ENCODE assay signal across 2 cellular contexts in the genomic region with DNA sequence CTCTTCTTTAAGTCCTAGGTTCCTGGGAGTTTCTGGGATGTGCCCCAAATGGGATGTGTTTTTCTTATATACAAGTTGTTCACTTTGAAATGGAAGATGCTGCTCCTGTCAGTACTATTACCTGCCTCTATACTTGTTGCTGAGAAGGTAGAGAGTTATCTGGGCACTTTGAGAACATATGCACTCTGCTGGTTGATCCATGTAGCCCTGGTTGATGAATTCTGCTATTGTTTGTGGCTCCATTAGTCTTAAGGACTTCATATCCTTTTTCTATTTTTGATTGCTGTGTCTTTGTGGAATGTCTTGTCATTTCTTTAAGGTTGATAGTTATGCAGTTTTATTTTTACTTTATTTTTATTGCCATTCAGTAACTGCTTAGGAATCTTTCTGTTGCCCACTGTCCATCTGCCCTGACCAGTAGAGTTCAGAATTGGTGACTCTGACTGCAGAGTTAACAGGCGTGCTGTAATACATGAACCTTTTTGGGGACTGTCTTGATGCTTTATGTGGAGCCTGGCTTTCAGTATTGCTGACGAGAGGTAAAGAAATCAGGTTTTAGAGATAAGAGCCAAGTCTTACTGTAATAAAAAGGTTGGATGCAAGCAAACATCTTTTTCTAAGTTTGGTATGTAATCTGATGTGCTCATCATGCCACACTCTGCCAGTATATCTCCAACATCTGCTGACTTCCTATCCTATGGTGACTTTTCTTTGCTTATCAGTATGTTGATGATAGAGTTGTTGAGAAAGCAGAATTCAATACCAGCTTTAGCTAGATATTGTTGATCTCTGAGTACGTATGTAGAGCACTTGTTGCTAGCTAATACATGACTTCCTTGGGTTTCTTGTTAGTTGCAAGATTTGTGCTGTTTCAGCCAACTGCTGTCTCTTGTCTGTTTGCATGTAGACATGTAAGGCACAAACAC.
TF ChIP-seq lines count a peak whose summit lies in the region.

No MANE protein-coding gene starts in this region.

TF ChIP-seq in SK-N-SH, 30 proteins besides CTCF, POLR2A, EP300 and RAD21 (continued from another document):
- TF ChIP-seq RCOR1 (IDR thresholded peaks at IDR 0.05; ENCODE audit: low read length) (no peak), ELF1 (IDR thresholded peaks at IDR 0.05) (no peak), NFIC (IDR thresholded peaks at IDR 0.05; ENCODE audit: borderline replicate concordance) (no peak)
- TF ChIP-seq, protein P1, sequence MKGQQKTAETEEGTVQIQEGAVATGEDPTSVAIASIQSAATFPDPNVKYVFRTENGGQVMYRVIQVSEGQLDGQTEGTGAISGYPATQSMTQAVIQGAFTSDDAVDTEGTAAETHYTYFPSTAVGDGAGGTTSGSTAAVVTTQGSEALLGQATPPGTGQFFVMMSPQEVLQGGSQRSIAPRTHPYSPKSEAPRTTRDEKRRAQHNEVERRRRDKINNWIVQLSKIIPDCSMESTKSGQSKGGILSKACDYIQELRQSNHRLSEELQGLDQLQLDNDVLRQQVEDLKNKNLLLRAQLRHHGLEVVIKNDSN (IDR thresholded peaks at IDR 0.05; ENCODE audit: borderline replicate concordance, low read depth): no peak

TF ChIP-seq in SK-N-SH treated with all-trans-retinoic acid at 6 μM for 48 hours, 23 proteins besides CTCF, POLR2A, EP300 and RAD21 (continued from another document):
- TF ChIP-seq, protein P2, sequence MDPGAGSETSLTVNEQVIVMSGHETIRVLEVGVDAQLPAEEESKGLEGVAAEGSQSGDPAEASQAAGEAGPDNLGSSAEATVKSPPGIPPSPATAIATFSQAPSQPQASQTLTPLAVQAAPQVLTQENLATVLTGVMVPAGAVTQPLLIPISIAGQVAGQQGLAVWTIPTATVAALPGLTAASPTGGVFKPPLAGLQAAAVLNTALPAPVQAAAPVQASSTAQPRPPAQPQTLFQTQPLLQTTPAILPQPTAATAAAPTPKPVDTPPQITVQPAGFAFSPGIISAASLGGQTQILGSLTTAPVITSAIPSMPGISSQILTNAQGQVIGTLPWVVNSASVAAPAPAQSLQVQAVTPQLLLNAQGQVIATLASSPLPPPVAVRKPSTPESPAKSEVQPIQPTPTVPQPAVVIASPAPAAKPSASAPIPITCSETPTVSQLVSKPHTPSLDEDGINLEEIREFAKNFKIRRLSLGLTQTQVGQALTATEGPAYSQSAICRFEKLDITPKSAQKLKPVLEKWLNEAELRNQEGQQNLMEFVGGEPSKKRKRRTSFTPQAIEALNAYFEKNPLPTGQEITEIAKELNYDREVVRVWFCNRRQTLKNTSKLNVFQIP (CRISPR knock-in tag; IDR thresholded peaks at IDR 0.05; ENCODE audit: borderline replicate concordance, low read depth): no peak
- TF ChIP-seq SNAI2 (CRISPR knock-in tag; IDR thresholded peaks at IDR 0.05): no peak
